In genomic region chr9:10525972-10526371, GRCh38 we compare ENCODE assay signal across 18 cellular contexts.
DNase-seq lines count a peak whose midpoint lies in the region; ATAC-seq, FAIRE-seq and TF ChIP-seq lines count a peak whose summit lies in the region.
"Had no signal": no experiment of that assay in that cellular context is flagged by ENCODE, and none has a peak within 500 bp of the region (broad histone marks: within the 10 kb centered on the region; RNA-seq: fewer than 3 reads in every experiment).

No MANE protein-coding gene starts in this region.

- H3K4me2 ChIP-seq in OCI-LY3 (ENCODE audit: low read length) (no peak overlapping the region), H1 (ENCODE audit: insufficient read depth in 1 of 2, low read depth in 2 of 2, low read length in 2 of 2) (no peak overlapping the region)

- no peaks in the 10 kb centered on the region for H3K79me1 ChIP-seq in H1 (ENCODE audit: low read depth, low read length)

- no peak overlapping the region for H2BK120ac ChIP-seq in H1 (replicated peaks; ENCODE audit: low read depth, low read length)

- H3K36me3 ChIP-seq in OCI-LY3 (replicated peaks; ENCODE audit: low read depth, low read length) (no peaks in the 10 kb centered on the region), H1 (ENCODE audit: control insufficient read depth in 2 of 4, insufficient read depth in 4 of 4, low read length in 3 of 4) (no peaks in the 10 kb centered on the region)
- H3K36me3 ChIP-seq: SJSA1 had no signal

- no peaks in the 10 kb centered on the region for H3K27me3 Mint-ChIP-seq in neural crest cell (ENCODE audit: low read depth)
- H3K27me3 Mint-ChIP-seq in activated T-cell treated with anti-CD3 and anti-CD28 coated beads, Interleukin-2, amount 50 U/mL, for 72 hours (ENCODE audit: low read depth): no peaks in the 10 kb centered on the region
- H3K27me3 Mint-ChIP-seq: B cell; CD4-positive, alpha-beta memory T cell had no signal

- H3K27me3 ChIP-seq in OCI-LY3 (ENCODE audit: low read depth, low read length): no peaks in the 10 kb centered on the region
- no peaks in the 10 kb centered on the region for H3K27me3 ChIP-seq in H1 (replicated peaks in 1 of 4; ENCODE audit: control insufficient read depth in 3 of 4, extremely low read depth in 1 of 4, insufficient read depth in 3 of 4, low read length in 3 of 4)
- H3K27me3 ChIP-seq: SJSA1 had no signal

- H3K9me3 ChIP-seq in OCI-LY3 (ENCODE audit: insufficient read depth, low read length) (no peaks in the 10 kb centered on the region), H1 (ENCODE audit: insufficient read depth in 2 of 2, low read depth in 1 of 2, low read length in 1 of 2) (no peaks in the 10 kb centered on the region)
- H3K9me3 ChIP-seq: SJSA1 had no signal

- H3K27ac ChIP-seq in C4-2B: no peak overlapping the region
- no peak overlapping the region for H3K27ac ChIP-seq in OCI-LY3 (ENCODE audit: low read length)
- H3K27ac ChIP-seq in H1 (ENCODE audit: low read depth, low read length): no peak overlapping the region
- H3K27ac ChIP-seq: SJSA1 had no signal

- H3K9ac ChIP-seq in OCI-LY3 (ENCODE audit: low read length) (no peak overlapping the region), H1 (replicated peaks in 1 of 4; ENCODE audit: extremely low read depth in 1 of 4, low read depth in 3 of 4, low read length in 3 of 4) (no peak overlapping the region)

- DNase-seq in H1 (ENCODE audit: low read depth in 1 of 2, low spot score in 2 of 2) (no peak), neural crest cell (ENCODE audit: low read depth, low spot score) (no peak), NCI-H2227 (lab: John Stamatoyannopoulos, UW; ENCODE audit: unreplicated experiment) (no peak)
- no peak for DNase-seq in activated T-cell treated with anti-CD3 and anti-CD28 coated beads, Interleukin-2, amount 50 U/mL, for 72 hours
- DNase-seq: CD4-positive, alpha-beta memory T cell; MM.1S; NCI-H187 treated with DMSO at 0.1 percent for 48 hours; NCI-H446 treated with DMSO at 0.1 percent for 48 hours; NCI-H774; RPMI8226 had no signal

- H4K20me1 ChIP-seq in OCI-LY3 (ENCODE audit: insufficient read depth, low read length): no peaks in the 10 kb centered on the region
- no peaks in the 10 kb centered on the region for H4K20me1 ChIP-seq in H1 (replicated peaks in 1 of 2; ENCODE audit: control insufficient read depth in 1 of 2, insufficient read depth in 2 of 2, low read length in 2 of 2)

- no peaks in the 10 kb centered on the region for H3K23me2 ChIP-seq in H1 (ENCODE audit: low read depth, low read length)

- no peak overlapping the region for H2AK5ac ChIP-seq in H1 (ENCODE audit: low read depth, low read length)

- no peaks in the 10 kb centered on the region for H3K4me1 ChIP-seq in OCI-LY3 (ENCODE audit: low read length)
- no peaks in the 10 kb centered on the region for H3K4me1 ChIP-seq in H1 (replicated peaks in 1 of 4; ENCODE audit: control insufficient read depth in 3 of 4, insufficient read depth in 4 of 4, low read length in 3 of 4)
- H3K4me1 ChIP-seq: SJSA1 had no signal

- H3K79me2 ChIP-seq in OCI-LY3 (ENCODE audit: low read length) (no peaks in the 10 kb centered on the region), H1 (ENCODE audit: control insufficient read depth in 1 of 2, insufficient read depth in 2 of 2, low read length in 2 of 2) (no peaks in the 10 kb centered on the region)

- WGBS in H1 (ENCODE audit: extremely low coverage in 1 of 2, insufficient coverage in 1 of 2, insufficient read length in 1 of 2, insufficient replicate concordance in 2 of 2, low coverage in 1 of 2, low lambda C conversion rate in 2 of 2, missing lambda C conversion rate in 1 of 2), 2 experiments: 93% methylated on average over 1 of the region's 1 CpG; no CpG with 5 or more reads in 1 of the 2 experiments

- FAIRE-seq in H1 (lab: Jason Lieb, UNC): no peak
- FAIRE-seq: D721Med, H54 had no signal

- H2BK5ac ChIP-seq in H1 (ENCODE audit: low read depth, low read length): no peak overlapping the region

- CTCF ChIA-PET in H1 (lab: Charles Lee; ENCODE audit: partially characterized antibody): interaction anchor here (1.0 to 1.6 kb wide), 8 partner anchors 10 to 244 kb away, joined by 3 to 6 read pairs (median 3); no protein-coding TSS in a partner anchor

- no peak overlapping the region for H4K8ac ChIP-seq in H1 (ENCODE audit: extremely low read depth, insufficient read depth, low read length)

- no peak overlapping the region for H3K23ac ChIP-seq in H1 (ENCODE audit: insufficient read length)

- no peak overlapping the region for H3K56ac ChIP-seq in H1 (replicated peaks; ENCODE audit: insufficient read length, low read depth, low read length)

- H4K5ac ChIP-seq in H1 (ENCODE audit: insufficient read length, low read depth, low read length): no peak overlapping the region

- TF ChIP-seq CTCF in C4-2B (conservative IDR thresholded peaks at IDR 0.05) (peak; percentile 36), OCI-LY3 (IDR thresholded peaks at IDR 0.05; ENCODE audit: low read depth, low read length) (peak; percentile 16; the same call in 1 of the 2 replicates), H1 (IDR thresholded peaks at IDR 0.05; ENCODE audit: control extremely low read depth in 1 of 3, insufficient read depth in 1 of 3, low read depth in 1 of 3, low read length in 3 of 3) (peak in 2 of 3 experiments; percentile 5 to 35; a peak in 2 of 4 replicates), neural crest cell (conservative IDR thresholded peaks at IDR 0.05) (peak; percentile 27)

- H3K4me3 ChIP-seq in OCI-LY3 (ENCODE audit: low read length): no peak overlapping the region
- no peak overlapping the region for H3K4me3 ChIP-seq in H1 (ENCODE audit: extremely low read depth in 1 of 4, insufficient read depth in 2 of 4, low read depth in 3 of 4, low read length in 4 of 4)
- H3K4me3 ChIP-seq: SJSA1 had no signal

- H3K27ac Mint-ChIP-seq in neural crest cell (ENCODE audit: unreplicated experiment): no peak overlapping the region
- no peak overlapping the region for H3K27ac Mint-ChIP-seq in activated T-cell treated with anti-CD3 and anti-CD28 coated beads, Interleukin-2, amount 50 U/mL, for 72 hours
- H3K27ac Mint-ChIP-seq: B cell; CD4-positive, alpha-beta memory T cell had no signal

- no peaks in the 10 kb centered on the region for H3K9me3 Mint-ChIP-seq in neural crest cell
- H3K9me3 Mint-ChIP-seq in activated T-cell treated with anti-CD3 and anti-CD28 coated beads, Interleukin-2, amount 50 U/mL, for 72 hours: peaks cover 0 to 7% of the 10 kb centered on the region in 2 donors

- no peak overlapping the region for H3K4me3 Mint-ChIP-seq in neural crest cell
- no peak overlapping the region for H3K4me3 Mint-ChIP-seq in activated T-cell treated with anti-CD3 and anti-CD28 coated beads, Interleukin-2, amount 50 U/mL, for 72 hours
- H3K4me3 Mint-ChIP-seq: B cell; CD4-positive, alpha-beta memory T cell had no signal

- POLR2A ChIA-PET in H1 (lab: Charles Lee; ENCODE audit: partially characterized antibody): no interaction called here

- no peaks in the 10 kb centered on the region for H3K36me3 Mint-ChIP-seq in neural crest cell (ENCODE audit: low read depth)
- H3K36me3 Mint-ChIP-seq in activated T-cell treated with anti-CD3 and anti-CD28 coated beads, Interleukin-2, amount 50 U/mL, for 72 hours (ENCODE audit: insufficient read depth in 2 of 2): peaks cover 0 to 1% of the 10 kb centered on the region in 2 donors
- H3K36me3 Mint-ChIP-seq: CD4-positive, alpha-beta memory T cell had no signal

- no peak for TF ChIP-seq EP300 in H1 (IDR thresholded peaks at IDR 0.05; ENCODE audit: borderline replicate concordance in 1 of 2, low read depth in 2 of 2, low read length in 2 of 2)

- H3K14ac ChIP-seq in H1 (ENCODE audit: insufficient read length): no peak overlapping the region

- H4K91ac ChIP-seq in H1 (replicated peaks; ENCODE audit: insufficient read length, low read length): no peak overlapping the region

- no peak overlapping the region for H2BK15ac ChIP-seq in H1 (ENCODE audit: low read length)

- no peak overlapping the region for H2BK12ac ChIP-seq in H1 (ENCODE audit: low read depth, low read length)

- no peak for TF ChIP-seq POLR2A in H1 (IDR thresholded peaks at IDR 0.05; ENCODE audit: control extremely low read depth in 1 of 2, low read depth in 2 of 2, low read length in 2 of 2)

- peak; percentile 30 to 35; a peak in 3 of 4 replicates for TF ChIP-seq RAD21 in H1 (IDR thresholded peaks at IDR 0.05 in 1 of 2, conservative IDR thresholded peaks at IDR 0.05 in 1 of 2; ENCODE audit: low read depth in 2 of 2, low read length in 2 of 2)

- H3K4ac ChIP-seq in H1 (replicated peaks; ENCODE audit: insufficient read length, low read depth, low read length): no peak overlapping the region

- H3K18ac ChIP-seq in H1 (ENCODE audit: extremely low read depth, low read length): no peak overlapping the region

- H3K4me1 Mint-ChIP-seq in neural crest cell: no peaks in the 10 kb centered on the region
- no peaks in the 10 kb centered on the region for H3K4me1 Mint-ChIP-seq in activated T-cell treated with anti-CD3 and anti-CD28 coated beads, Interleukin-2, amount 50 U/mL, for 72 hours (ENCODE audit: low read depth)
- H3K4me1 Mint-ChIP-seq: B cell; CD4-positive, alpha-beta memory T cell had no signal

- ATAC-seq in HG03139 (IDR thresholded peaks at IDR 0.05; ENCODE audit: unreplicated experiment) (no peak), HG03442 (IDR thresholded peaks at IDR 0.05; ENCODE audit: unreplicated experiment) (no peak)
- no peak for ATAC-seq in activated T-cell treated with anti-CD3 and anti-CD28 coated beads, Interleukin-2, amount 50 U/mL, for 72 hours (replicated peaks in 1 of 2)

- H2BK20ac ChIP-seq in H1 (ENCODE audit: low read length): no peak overlapping the region

- H2AFZ ChIP-seq in OCI-LY3 (ENCODE audit: low read depth, low read length) (no peak overlapping the region), H1 (ENCODE audit: low read length) (no peak overlapping the region)

TF ChIP-seq in H1, 55 proteins besides CTCF, POLR2A, EP300 and RAD21:
- TF ChIP-seq KDM5A (IDR thresholded peaks at IDR 0.05; ENCODE audit: low read length) (no peak), BRCA1 (IDR thresholded peaks at IDR 0.05; ENCODE audit: low read depth, low read length) (no peak)
